In genomic region chr9:37074790-37075189, GRCh38 we compare ENCODE assay signal across 1 cellular context. TPM values are rescaled to one million over a fixed set of nuclear protein-coding genes. Genes with fewer than 3 reads are reported as not detected.
"Had no signal": no experiment of that assay in that cellular context is flagged by ENCODE, and none has a peak within 500 bp of the region (broad histone marks: within the 10 kb centered on the region; RNA-seq: fewer than 3 reads in every experiment).

No MANE protein-coding gene starts in this region.

RNA-seq across cellular contexts. Expression of gene PAX5, which starts 40.7 kb away (rescaled TPM):
- total RNA-seq: astrocyte had no signal
